Comparison of ENCODE assay signal across 8 cellular contexts in the genomic region with DNA sequence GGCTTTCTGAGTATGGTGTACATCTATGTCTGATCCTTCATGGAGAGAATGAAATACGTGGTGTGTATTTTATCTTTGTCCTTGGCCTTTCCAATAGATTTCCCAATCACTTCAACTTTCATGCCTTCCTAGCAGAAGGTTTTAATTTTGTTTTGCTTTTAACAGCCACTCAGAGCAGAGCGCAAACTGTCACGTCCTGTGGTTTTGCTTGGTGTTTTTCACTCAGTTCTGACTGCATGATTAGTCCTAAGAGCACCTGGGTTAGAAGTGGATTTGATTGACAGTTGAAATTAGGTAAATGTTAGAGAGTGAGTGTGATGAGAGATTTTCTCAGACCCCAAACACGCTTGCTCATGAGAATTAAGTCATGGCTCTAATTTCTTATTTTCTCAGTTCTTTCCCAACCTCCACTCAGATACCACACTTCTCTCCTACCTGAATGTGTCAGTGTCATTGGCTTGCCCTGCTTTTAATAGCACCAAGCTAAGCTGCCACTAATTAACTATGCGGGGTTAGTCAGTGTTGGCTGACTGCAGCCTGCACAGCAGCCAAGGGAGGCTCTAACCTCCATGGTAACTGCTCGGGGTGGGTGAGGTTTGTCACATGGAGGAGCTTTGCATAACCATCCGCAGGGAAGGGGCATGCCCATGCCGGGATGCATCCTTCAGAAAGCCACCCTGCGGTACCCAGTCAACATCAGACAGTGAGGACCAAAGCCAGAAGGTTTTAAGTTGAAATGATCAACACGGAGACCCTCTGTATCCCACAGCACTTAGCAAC.
A peak's percentile ranks its signal among the peaks of the same experiment; 100 is the strongest.
DNase-seq lines count a peak whose midpoint lies in the region; ATAC-seq and TF ChIP-seq lines count a peak whose summit lies in the region.

No MANE protein-coding gene starts in this region.

- H3K27ac Mint-ChIP-seq in stimulated activated memory B cell treated with anti-CD40 and anti-IgM and Interleukin-4, amounts not matched to agents 10 μg/mL and 1 μg/mL and 100 μg/mL, for 72 hours = no peak overlapping the region

- H3K4me3 ChIP-seq in testis = no peak overlapping the region

- ATAC-seq in GM18861 (IDR thresholded peaks at IDR 0.05; ENCODE audit: unreplicated experiment) (peak; percentile 80), HG02970 (IDR thresholded peaks at IDR 0.05; ENCODE audit: low FRiP score, unreplicated experiment) (peak; percentile 71), foreskin keratinocyte (peak; percentile 79)
- ATAC-seq in stimulated activated memory B cell treated with anti-CD40 and anti-IgM and Interleukin-4, amounts not matched to agents 10 μg/mL and 1 μg/mL and 100 μg/mL, for 72 hours = peak; percentile 74

- H3K27me3 ChIP-seq in foreskin keratinocyte = no peaks in the 10 kb centered on the region
- H3K27me3 ChIP-seq in testis = no peaks in the 10 kb centered on the region

- H3K27ac ChIP-seq in foreskin keratinocyte (peak overlapping the region; percentile 71), testis (no peak overlapping the region)

- H3K9me3 ChIP-seq in testis = no peaks in the 10 kb centered on the region

- intact Hi-C loops in testis (cut with DNase I; ENCODE audit: low total_unique reads) = no loop called here

- H3K36me3 ChIP-seq in testis (ENCODE audit: low read depth, missing control alignments) = no peaks in the 10 kb centered on the region

- H3K27me3 Mint-ChIP-seq in stimulated activated memory B cell treated with anti-CD40 and anti-IgM and Interleukin-4, amounts not matched to agents 10 μg/mL and 1 μg/mL and 100 μg/mL, for 72 hours = peaks cover 13% of the 10 kb centered on the region

- H3K4me1 ChIP-seq in foreskin keratinocyte (peaks cover 14% of the 10 kb centered on the region), testis (no peaks in the 10 kb centered on the region)

- peaks cover 18% of the 10 kb centered on the region for H3K4me1 Mint-ChIP-seq in stimulated activated memory B cell treated with anti-CD40 and anti-IgM and Interleukin-4, amounts not matched to agents 10 μg/mL and 1 μg/mL and 100 μg/mL, for 72 hours

- TF ChIP-seq CTCF in foreskin keratinocyte (conservative IDR thresholded peaks at IDR 0.05) (no peak), testis (IDR thresholded peaks at IDR 0.05) (no peak)

- peak; percentile 60; the same call in 1 of the 2 replicates for TF ChIP-seq POLR2A in Raji (IDR thresholded peaks at IDR 0.05; ENCODE audit: insufficient read depth, low read depth, low read length)
- no peak for TF ChIP-seq POLR2A in testis (IDR thresholded peaks at IDR 0.05)

- no peaks in the 10 kb centered on the region for H3K9me3 Mint-ChIP-seq in stimulated activated memory B cell treated with anti-CD40 and anti-IgM and Interleukin-4, amounts not matched to agents 10 μg/mL and 1 μg/mL and 100 μg/mL, for 72 hours

- 62 to 75% methylated on average over 10 of the region's 10 CpGs for WGBS in testis, 2 donors

- DNase-seq in Ammon's horn (ENCODE audit: low spot score) (peak; percentile 66), foreskin keratinocyte (peak; percentile 69 to 75), hippocampal formation (lab: John Stamatoyannopoulos, UW) (no peak), testis (no peak)

- H3K4me3 Mint-ChIP-seq in stimulated activated memory B cell treated with anti-CD40 and anti-IgM and Interleukin-4, amounts not matched to agents 10 μg/mL and 1 μg/mL and 100 μg/mL, for 72 hours = peak overlapping the region; percentile 39

- no peaks in the 10 kb centered on the region for H3K36me3 Mint-ChIP-seq in stimulated activated memory B cell treated with anti-CD40 and anti-IgM and Interleukin-4, amounts not matched to agents 10 μg/mL and 1 μg/mL and 100 μg/mL, for 72 hours

Comparison
In these comparisons a context has a peak if more than half of its experiments do, and no peak if none do; other contexts are left out.
1. DNase-seq: peak in Ammon's horn (single experiment) and foreskin keratinocyte (2 of 2); none in hippocampal formation (0 of 2) and testis (single experiment).
2. Peak in every context shown above with its lines, with median percentiles within 50 percentile points of each other: ATAC-seq.